Comparison of ENCODE assay signal across 14 cellular contexts in the genomic region with DNA sequence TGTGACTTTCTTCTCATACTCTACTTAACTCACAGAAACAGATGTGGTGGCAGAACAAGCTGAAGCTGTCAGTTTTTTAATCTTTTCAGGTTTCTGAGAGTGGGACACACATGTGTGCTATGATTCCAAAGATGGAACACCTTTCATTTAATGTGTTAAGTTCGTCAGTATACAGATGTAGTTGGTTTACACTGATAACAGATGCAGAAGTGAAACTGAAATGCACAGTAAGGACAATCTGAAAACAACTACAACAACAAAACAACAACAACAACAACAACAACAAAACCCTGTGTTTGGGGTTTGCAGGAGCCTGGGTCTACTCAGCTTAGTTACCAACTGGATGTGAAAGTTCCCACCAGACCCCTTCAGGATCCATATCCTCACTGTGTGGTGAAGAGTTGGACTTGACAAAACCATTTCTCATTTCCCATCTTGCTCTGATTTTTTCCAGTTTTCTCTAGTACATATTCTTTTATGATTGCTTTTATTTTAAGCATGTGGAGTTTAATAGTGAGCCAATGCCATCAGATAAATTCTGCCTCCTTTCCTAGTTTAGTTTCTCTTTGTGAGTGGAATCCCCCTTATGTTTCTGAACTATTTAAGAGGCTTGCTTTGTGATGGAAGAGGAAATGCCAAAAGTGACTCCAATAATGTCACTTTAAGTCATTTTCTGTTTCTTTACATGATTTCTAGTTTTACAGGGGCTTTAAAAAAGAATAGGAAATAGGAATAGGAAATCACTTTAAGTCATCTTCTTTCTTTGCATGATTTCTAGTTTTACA. TPM values are rescaled to one million over a fixed set of nuclear protein-coding genes. Genes with fewer than 3 reads are reported as not detected.
DNase-seq lines count a peak whose midpoint lies in the region; ATAC-seq and TF ChIP-seq lines count a peak whose summit lies in the region.
"Had no signal": no experiment of that assay in that cellular context is flagged by ENCODE, and none has a peak within 500 bp of the region (broad histone marks: within the 10 kb centered on the region; RNA-seq: fewer than 3 reads in every experiment).

No MANE protein-coding gene starts in this region.

- peaks cover 7 to 19% (median 9%) of the 10 kb centered on the region in 3 donors for H3K4me1 Mint-ChIP-seq in naive B cell
- H3K4me1 Mint-ChIP-seq in activated CD8-positive, alpha-beta T cell treated with anti-CD3 and anti-CD28 coated beads, Interleukin-2, amount 10 ng/mL, durations not matched to agents 7 days and 5 days (ENCODE audit: low read depth) = no peaks in the 10 kb centered on the region
- H3K4me1 Mint-ChIP-seq in progenitor cell of endocrine pancreas (ENCODE audit: low read depth) = peaks cover 31% of the 10 kb centered on the region
- H3K4me1 Mint-ChIP-seq: activated naive CD8-positive, alpha-beta T cell treated with anti-CD3 and anti-CD28 coated beads for 36 hours had no signal

- H3K36me3 Mint-ChIP-seq in naive B cell (peaks cover 0 to 11% of the 10 kb centered on the region in 2 donors), progenitor cell of endocrine pancreas (ENCODE audit: insufficient read depth) (peaks cover 2% of the 10 kb centered on the region)
- no peaks in the 10 kb centered on the region for H3K36me3 Mint-ChIP-seq in activated CD8-positive, alpha-beta T cell treated with anti-CD3 and anti-CD28 coated beads, Interleukin-2, amount 10 ng/mL, durations not matched to agents 7 days and 5 days (ENCODE audit: low read depth)
- H3K36me3 Mint-ChIP-seq: activated naive CD8-positive, alpha-beta T cell treated with anti-CD3 and anti-CD28 coated beads for 36 hours; neural progenitor cell had no signal

- no peak for TF ChIP-seq CTCF in progenitor cell of endocrine pancreas (IDR thresholded peaks at IDR 0.05; ENCODE audit: unreplicated experiment)

- H3K27ac Mint-ChIP-seq in naive B cell (peak overlapping the region in 3 of 6 donors; percentile 12 to 21 (median 21)), progenitor cell of endocrine pancreas (no peak overlapping the region)
- no peak overlapping the region for H3K27ac Mint-ChIP-seq in activated CD8-positive, alpha-beta T cell treated with anti-CD3 and anti-CD28 coated beads, Interleukin-2, amount 10 ng/mL, durations not matched to agents 7 days and 5 days
- H3K27ac Mint-ChIP-seq: activated naive CD8-positive, alpha-beta T cell treated with anti-CD3 and anti-CD28 coated beads for 36 hours; neural progenitor cell had no signal

- POLR2A ChIA-PET in activated CD8-positive, alpha-beta T cell treated with anti-CD3 and anti-CD28 coated beads, Interleukin-2, amount 10 ng/mL, durations not matched to agents 7 days and 5 days (lab: Charles Lee) = no interaction called here

- CTCF ChIA-PET in activated CD8-positive, alpha-beta T cell treated with anti-CD3 and anti-CD28 coated beads, Interleukin-2, amount 10 ng/mL, durations not matched to agents 7 days and 5 days (lab: Charles Lee) = no interaction called here

- ATAC-seq in GM18858 (IDR thresholded peaks at IDR 0.05; ENCODE audit: unreplicated experiment) (peak; percentile 65), GM21619 (IDR thresholded peaks at IDR 0.05; ENCODE audit: unreplicated experiment) (peak; percentile 54), HG03432 (IDR thresholded peaks at IDR 0.05; ENCODE audit: unreplicated experiment) (peak; percentile 52), naive B cell (ENCODE audit: low read depth in 2 of 2) (peak; percentile 30 to 35)
- no peak for ATAC-seq in activated CD8-positive, alpha-beta T cell treated with anti-CD3 and anti-CD28 coated beads, Interleukin-2, amount 10 ng/mL, durations not matched to agents 7 days and 5 days

- no peaks in the 10 kb centered on the region for H3K9me3 Mint-ChIP-seq in naive B cell
- H3K9me3 Mint-ChIP-seq in activated CD8-positive, alpha-beta T cell treated with anti-CD3 and anti-CD28 coated beads, Interleukin-2, amount 10 ng/mL, durations not matched to agents 7 days and 5 days (ENCODE audit: insufficient read depth) = no peaks in the 10 kb centered on the region
- peaks cover 2% of the 10 kb centered on the region for H3K9me3 Mint-ChIP-seq in progenitor cell of endocrine pancreas (ENCODE audit: low read depth)
- H3K9me3 Mint-ChIP-seq: activated naive CD8-positive, alpha-beta T cell treated with anti-CD3 and anti-CD28 coated beads for 36 hours; neural progenitor cell had no signal

- H3K27me3 Mint-ChIP-seq in naive B cell (no peaks in the 10 kb centered on the region), progenitor cell of endocrine pancreas (no peaks in the 10 kb centered on the region)
- H3K27me3 Mint-ChIP-seq in activated CD8-positive, alpha-beta T cell treated with anti-CD3 and anti-CD28 coated beads, Interleukin-2, amount 10 ng/mL, durations not matched to agents 7 days and 5 days (ENCODE audit: low read depth) = no peaks in the 10 kb centered on the region
- H3K27me3 Mint-ChIP-seq: activated naive CD8-positive, alpha-beta T cell treated with anti-CD3 and anti-CD28 coated beads for 36 hours had no signal

- no peak overlapping the region for H3K4me3 Mint-ChIP-seq in naive B cell
- no peak overlapping the region for H3K4me3 Mint-ChIP-seq in activated CD8-positive, alpha-beta T cell treated with anti-CD3 and anti-CD28 coated beads, Interleukin-2, amount 10 ng/mL, durations not matched to agents 7 days and 5 days
- H3K4me3 Mint-ChIP-seq in progenitor cell of endocrine pancreas (ENCODE audit: low read depth) = no peak overlapping the region
- H3K4me3 Mint-ChIP-seq: activated naive CD8-positive, alpha-beta T cell treated with anti-CD3 and anti-CD28 coated beads for 36 hours; neural progenitor cell had no signal

- DNase-seq in naive B cell = no peak
- DNase-seq in activated CD8-positive, alpha-beta T cell treated with anti-CD3 and anti-CD28 coated beads, Interleukin-2, amount 10 ng/mL, durations not matched to agents 7 days and 5 days = no peak
- no peak for DNase-seq in progenitor cell of endocrine pancreas (ENCODE audit: low spot score, unreplicated experiment)
- no peak for DNase-seq in NCI-H1436 treated with DMSO at 0.1 percent for 48 hours (lab: John Stamatoyannopoulos, UW)
- DNase-seq: activated CD8-positive, alpha-beta memory T cell treated with anti-CD3 and anti-CD28 coated beads, Interleukin-2, amount 50 U/mL, for 48 hours; activated naive CD8-positive, alpha-beta T cell treated with anti-CD3 and anti-CD28 coated beads for 36 hours; hypothalamus; KG1; NCI-H2107; sigmoid colon had no signal

RNA-seq across cellular contexts. Expression of a gene that starts 47.8 kb away (rescaled TPM):
- polyA plus RNA-seq in naive B cell (ENCODE audit: low read depth in 6 of 6) = 1 to 10 TPM; 1.4 to 3.0 (median 1.9) TPM
- under 1 TPM; 0.50 to 0.92 TPM for total RNA-seq in activated CD8-positive, alpha-beta T cell treated with anti-CD3 and anti-CD28 coated beads, Interleukin-2, amount 10 ng/mL, durations not matched to agents 7 days and 5 days
- total RNA-seq in progenitor cell of endocrine pancreas = 25.3 and 27.7 TPM in 2 replicates

Comparison
In these comparisons a context has a peak if more than half of its experiments do, and no peak if none do; other contexts are left out.
1. RNA of a gene that starts 47.8 kb away (total RNA-seq): 25.3 to 27.7 TPM in progenitor cell of endocrine pancreas; 0.50 to 0.92 TPM in activated CD8-positive, alpha-beta T cell treated with anti-CD3 and anti-CD28 coated beads, Interleukin-2, amount 10 ng/mL, durations not matched to agents 7 days and 5 days; every median in the first group is over 10 times any median in the second.